17 cellular contexts compared by ENCODE assay signal in the genomic region with DNA sequence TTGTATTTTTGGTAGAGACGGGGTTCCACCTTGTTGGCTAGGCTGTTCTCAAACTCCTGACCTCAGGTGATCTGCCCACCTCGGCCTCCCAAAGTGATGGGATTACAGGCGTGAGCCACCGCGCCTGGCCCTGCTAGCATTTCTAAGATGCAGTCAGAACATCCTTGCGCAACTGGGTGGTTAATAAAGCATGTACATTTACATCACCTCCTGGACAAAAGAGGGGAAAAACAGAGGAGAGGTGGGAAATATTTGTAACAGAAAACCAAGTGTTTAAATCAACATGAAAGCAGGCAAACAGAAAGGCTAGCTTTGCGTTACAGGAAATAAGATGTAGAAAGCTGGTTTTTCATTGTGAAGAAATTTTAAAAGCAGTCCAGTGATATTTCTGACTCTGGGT.
DNase-seq lines count a peak whose midpoint lies in the region; ATAC-seq and TF ChIP-seq lines count a peak whose summit lies in the region.
"Had no signal": no experiment of that assay in that cellular context is flagged by ENCODE, and none has a peak within 500 bp of the region (broad histone marks: within the 10 kb centered on the region; RNA-seq: fewer than 3 reads in every experiment).

No MANE protein-coding gene starts in this region.

- no peak overlapping the region for H3K27ac Mint-ChIP-seq in osteocyte (ENCODE audit: unreplicated experiment)
- H3K27ac Mint-ChIP-seq: CD8-positive, alpha-beta T cell; GM23338; IgD-negative memory B cell had no signal

- ATAC-seq in IMR-90 (ENCODE audit: low read depth), result no peak
- ATAC-seq in Right ventricle myocardium superior (ENCODE audit: poor library complexity), result no peak
- ATAC-seq: CD8-positive, alpha-beta T cell; GM23338 had no signal

- H3K4me3 ChIP-seq in IMR-90 (ENCODE audit: insufficient read depth, low read depth, low read length) (no peak overlapping the region), epithelial cell of esophagus (ENCODE audit: low read length) (no peak overlapping the region), skeletal muscle cell (ENCODE audit: low read depth, low read length) (no peak overlapping the region)
- H3K4me3 ChIP-seq: GM23338 had no signal

- no peaks in the 10 kb centered on the region for H3K36me3 Mint-ChIP-seq in osteocyte (ENCODE audit: unreplicated experiment)
- H3K36me3 Mint-ChIP-seq: CD8-positive, alpha-beta T cell; IgD-negative memory B cell had no signal

- no peak overlapping the region for H3K4me2 ChIP-seq in IMR-90 (ENCODE audit: low read depth, low read length)
- H3K4me2 ChIP-seq: GM23338 had no signal

- WGBS in IMR-90 (ENCODE audit: extremely low coverage in 2 of 2, insufficient read length in 1 of 2), 2 experiments, result 83% methylated on average over 1 of the region's 7 CpGs; no CpG with 5 or more reads in 1 of the 2 experiments

- H3K4me1 Mint-ChIP-seq in osteocyte (ENCODE audit: unreplicated experiment), result no peaks in the 10 kb centered on the region
- H3K4me1 Mint-ChIP-seq: IgD-negative memory B cell had no signal

- no peaks in the 10 kb centered on the region for H3K4me1 ChIP-seq in IMR-90 (ENCODE audit: control insufficient read depth, insufficient read depth, low read length)
- H3K4me1 ChIP-seq: BE2C had no signal

- H3K4me3 Mint-ChIP-seq in osteocyte (ENCODE audit: unreplicated experiment), result no peak overlapping the region
- H3K4me3 Mint-ChIP-seq: CD8-positive, alpha-beta T cell; GM23338; IgD-negative memory B cell had no signal

- DNase-seq in IMR-90, result no peak
- peak; percentile 47 for DNase-seq in epithelial cell of esophagus (ENCODE audit: low read depth)
- DNase-seq in skeletal muscle cell (ENCODE audit: low read depth), result peak; percentile 3
- no peak for DNase-seq in AG08396 (ENCODE audit: low spot score)
- no peak for DNase-seq in osteocyte (ENCODE audit: extremely low spot score, unreplicated experiment)
- DNase-seq in Right ventricle myocardium superior, result no peak
- DNase-seq: BE2C; CD8-positive, alpha-beta T cell; COR-L47; DMS153; DND-41; GF-D8; H7 had no signal

- H3K27me3 ChIP-seq in IMR-90 (ENCODE audit: control insufficient read depth, insufficient read depth, low read length), result peaks cover 2% of the 10 kb centered on the region; the same call in 1 of the 2 replicates

- no peak overlapping the region for H3K14ac ChIP-seq in IMR-90 (replicated peaks; ENCODE audit: low read depth, low read length)

- H2AK5ac ChIP-seq in IMR-90 (ENCODE audit: low read depth, low read length), result no peak overlapping the region

- H4K8ac ChIP-seq in IMR-90 (ENCODE audit: low read depth in 2 of 2, low read length in 2 of 2), result no peak overlapping the region

- H2AFZ ChIP-seq in IMR-90 (replicated peaks; ENCODE audit: low read length, poor library complexity), result no peak overlapping the region
- H2AFZ ChIP-seq: GM23338 had no signal

- no peak overlapping the region for H2BK20ac ChIP-seq in IMR-90 (ENCODE audit: low read depth, low read length)

- no peak for TF ChIP-seq RAD21 in IMR-90 (IDR thresholded peaks at IDR 0.05; ENCODE audit: low read length)

- intact Hi-C loops in IMR-90 (cut with micrococcal nuclease) (no loop called here), Right ventricle myocardium superior (cut with DNase I) (no loop called here)

- H4K5ac ChIP-seq in IMR-90 (ENCODE audit: low read depth, low read length), result no peak overlapping the region

- H2AK9ac ChIP-seq in IMR-90 (replicated peaks; ENCODE audit: low read depth, low read length, poor library complexity), result no peak overlapping the region

- H3K56ac ChIP-seq in IMR-90 (ENCODE audit: extremely low read depth, insufficient read depth, low read length), result no peak overlapping the region

- H4K91ac ChIP-seq in IMR-90 (ENCODE audit: insufficient read depth, low read depth, low read length), result no peak overlapping the region

- H3K27ac ChIP-seq in IMR-90 (ENCODE audit: insufficient read depth, low read length) (no peak overlapping the region), VCaP (peak overlapping the region; percentile 80; the same call in 1 of the 2 replicates)
- H3K27ac ChIP-seq: C4-2B had no signal

- no peak overlapping the region for H3K18ac ChIP-seq in IMR-90 (ENCODE audit: low read depth, low read length)

- dilution Hi-C loops in IMR-90 (cut with HindIII; ENCODE audit: low sequenced_read_pairs, unreplicated experiment), result no loop called here

- TF ChIP-seq CTCF in IMR-90 (conservative IDR thresholded peaks at IDR 0.05; ENCODE audit: low read depth, low read length) (no peak), VCaP (conservative IDR thresholded peaks at IDR 0.05) (no peak), epithelial cell of esophagus (IDR thresholded peaks at IDR 0.05; ENCODE audit: insufficient read depth, low read depth, low read length, missing control alignments) (no peak), osteocyte (IDR thresholded peaks at IDR 0.05) (no peak)

- POLR2A ChIA-PET in IMR-90 (lab: Charles Lee; ENCODE audit: unreplicated experiment), result no interaction called here

- no peak overlapping the region for H2BK15ac ChIP-seq in IMR-90 (ENCODE audit: low read depth, low read length)

- BruUV-seq in IMR-90 (replicated peaks; lab: Mats Ljungman, UMichigan), result no TSS peak

- TF ChIP-seq POLR2A in IMR-90 (IDR thresholded peaks at IDR 0.05; ENCODE audit: low read depth, low read length), result no peak

- no peaks in the 10 kb centered on the region for H4K20me1 ChIP-seq in IMR-90 (ENCODE audit: insufficient read depth, low read length)

- no peak overlapping the region for H3K23ac ChIP-seq in IMR-90 (ENCODE audit: low read depth, low read length)

- H3K9me3 ChIP-seq in IMR-90 (ENCODE audit: control insufficient read depth, insufficient read depth, low read length), result no peaks in the 10 kb centered on the region
- H3K9me3 ChIP-seq: BE2C had no signal

- no peak overlapping the region for H3K9ac ChIP-seq in IMR-90 (ENCODE audit: low read depth, low read length)

- no peaks in the 10 kb centered on the region for H3K36me3 ChIP-seq in IMR-90 (ENCODE audit: control insufficient read depth, insufficient read depth, low read length)
- H3K36me3 ChIP-seq: BE2C had no signal

- no peak overlapping the region for H3K4ac ChIP-seq in IMR-90 (ENCODE audit: low read depth, low read length)

- no peaks in the 10 kb centered on the region for H3K79me1 ChIP-seq in IMR-90 (ENCODE audit: low read depth in 1 of 2, low read length in 2 of 2)

- no peaks in the 10 kb centered on the region for H3K9me1 ChIP-seq in IMR-90 (ENCODE audit: insufficient read depth, low read length)

- H2BK120ac ChIP-seq in IMR-90 (ENCODE audit: low read depth, low read length), result no peak overlapping the region

- no peaks in the 10 kb centered on the region for H3K9me3 Mint-ChIP-seq in osteocyte (ENCODE audit: unreplicated experiment)
- H3K9me3 Mint-ChIP-seq: CD8-positive, alpha-beta T cell; GM23338 had no signal

- no peaks in the 10 kb centered on the region for H3K27me3 Mint-ChIP-seq in osteocyte (ENCODE audit: unreplicated experiment)

- CTCF ChIA-PET in IMR-90 (lab: Yijun Ruan, JAX), result interaction anchor here (0.8 kb wide), 1 partner anchor 530 kb away, joined by 3 read pairs; no protein-coding TSS in a partner anchor

- in situ Hi-C loops in IMR-90 (cut with MboI; ENCODE audit: low sequenced_read_pairs), result no loop called here

- H2BK5ac ChIP-seq in IMR-90 (ENCODE audit: low read depth, low read length, poor library complexity, severe bottlenecking), result no peak overlapping the region

TF ChIP-seq in IMR-90, 13 proteins besides CTCF, POLR2A, EP300 and RAD21:
- TF ChIP-seq, protein P1, sequence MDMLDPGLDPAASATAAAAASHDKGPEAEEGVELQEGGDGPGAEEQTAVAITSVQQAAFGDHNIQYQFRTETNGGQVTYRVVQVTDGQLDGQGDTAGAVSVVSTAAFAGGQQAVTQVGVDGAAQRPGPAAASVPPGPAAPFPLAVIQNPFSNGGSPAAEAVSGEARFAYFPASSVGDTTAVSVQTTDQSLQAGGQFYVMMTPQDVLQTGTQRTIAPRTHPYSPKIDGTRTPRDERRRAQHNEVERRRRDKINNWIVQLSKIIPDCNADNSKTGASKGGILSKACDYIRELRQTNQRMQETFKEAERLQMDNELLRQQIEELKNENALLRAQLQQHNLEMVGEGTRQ (IDR thresholded peaks at IDR 0.05; ENCODE audit: low read depth, low read length), result no peak
- peak; percentile 32; the same call in 1 of the 2 replicates for TF ChIP-seq CEBPB (IDR thresholded peaks at IDR 0.05; ENCODE audit: low read depth, low read length)
- TF ChIP-seq FOS (IDR thresholded peaks at IDR 0.05; ENCODE audit: low read depth, low read length), result no peak
- no peak for TF ChIP-seq MAFK (IDR thresholded peaks at IDR 0.05; ENCODE audit: low read depth, low read length)

Comparison
In these comparisons a context has a peak if more than half of its experiments do, and no peak if none do; other contexts are left out.
1. DNase-seq: peak in epithelial cell of esophagus (single experiment) and skeletal muscle cell (single experiment); none in IMR-90 (single experiment), AG08396 (single experiment), osteocyte (single experiment) and Right ventricle myocardium superior (single experiment).